23 cellular contexts compared by ENCODE assay signal in genomic region chr16:72902276-72902675, GRCh38.
"Had no signal": no experiment of that assay in that cellular context is flagged by ENCODE, and none has a peak within 500 bp of the region (broad histone marks: within the 10 kb centered on the region; RNA-seq: fewer than 3 reads in every experiment).

No MANE protein-coding gene starts in this region.

- H3K27ac Mint-ChIP-seq: naive thymus-derived CD8-positive, alpha-beta T cell; nephron progenitor cell; stimulated activated naive B cell treated with anti-CD40 and anti-IgM and Interleukin-4, amounts not matched to agents 10 μg/mL and 1 μg/mL and 100 μg/mL, for 72 hours; stimulated activated naive CD8-positive, alpha-beta T cell treated with anti-CD3 and anti-CD28 coated beads, Interleukin-15, Interleukin-2, amounts not matched to agents 100 ng/mL and 50 ng/mL, for 24 hours had no signal

- H3K9me3 ChIP-seq: gastrocnemius medialis, heart left ventricle, ovary, right lobe of liver, thoracic aorta, tibial nerve, upper lobe of right lung, uterus had no signal

- H3K27me3 Mint-ChIP-seq: stimulated activated naive B cell treated with anti-CD40 and anti-IgM and Interleukin-4, amounts not matched to agents 10 μg/mL and 1 μg/mL and 100 μg/mL, for 72 hours; stimulated activated naive CD8-positive, alpha-beta T cell treated with anti-CD3 and anti-CD28 coated beads, Interleukin-15, Interleukin-2, amounts not matched to agents 100 ng/mL and 50 ng/mL, for 24 hours had no signal

- FAIRE-seq: kidney, small intestine had no signal

- H3K9me3 Mint-ChIP-seq: naive thymus-derived CD8-positive, alpha-beta T cell; nephron progenitor cell; stimulated activated naive B cell treated with anti-CD40 and anti-IgM and Interleukin-4, amounts not matched to agents 10 μg/mL and 1 μg/mL and 100 μg/mL, for 72 hours; stimulated activated naive CD8-positive, alpha-beta T cell treated with anti-CD3 and anti-CD28 coated beads, Interleukin-15, Interleukin-2, amounts not matched to agents 100 ng/mL and 50 ng/mL, for 24 hours had no signal

- H3K36me3 Mint-ChIP-seq: naive thymus-derived CD8-positive, alpha-beta T cell; stimulated activated naive B cell treated with anti-CD40 and anti-IgM and Interleukin-4, amounts not matched to agents 10 μg/mL and 1 μg/mL and 100 μg/mL, for 72 hours had no signal

- H3K4me1 ChIP-seq: gastrocnemius medialis, right lobe of liver, tibial nerve, upper lobe of right lung, uterus had no signal

- H3K4me3 ChIP-seq: gastrocnemius medialis, heart left ventricle, hepatocyte, lung, ovary, right lobe of liver, thoracic aorta, tibial nerve, upper lobe of right lung, uterus had no signal

- H3K27ac ChIP-seq: gastrocnemius medialis, heart left ventricle, hepatocyte, ovary, right lobe of liver, thoracic aorta, tibial nerve, upper lobe of right lung, uterus had no signal

- DNase-seq: cortex of kidney; gastrocnemius medialis; heart left ventricle; kidney; mesenchymal stem cell; midbrain; naive thymus-derived CD8-positive, alpha-beta T cell; nephron progenitor cell; nucleus accumbens; ovary; posterior cingulate gyrus; right lobe of liver; small intestine; stimulated activated CD4-positive, alpha-beta T cell treated with anti-CD3 and anti-CD28 coated beads, Interleukin-15, amount 100 ng/mL, for 24 hours; stimulated activated CD4-positive, alpha-beta T cell treated with anti-CD3 and anti-CD28 coated beads, Interleukin-2, amount 100 ng/mL, for 48 hours; stimulated activated naive B cell treated with anti-CD40 and anti-IgM and Interleukin-4, amounts not matched to agents 10 μg/mL and 1 μg/mL and 100 μg/mL, for 72 hours; upper lobe of right lung; uterus had no signal

- H3K4me2 ChIP-seq: hepatocyte had no signal

- H3K36me3 ChIP-seq: gastrocnemius medialis, ovary, right lobe of liver, thoracic aorta, tibial nerve, upper lobe of right lung, uterus had no signal

- H3K4me1 Mint-ChIP-seq: naive thymus-derived CD8-positive, alpha-beta T cell; stimulated activated naive B cell treated with anti-CD40 and anti-IgM and Interleukin-4, amounts not matched to agents 10 μg/mL and 1 μg/mL and 100 μg/mL, for 72 hours had no signal

- H3K4me3 Mint-ChIP-seq: naive thymus-derived CD8-positive, alpha-beta T cell; nephron progenitor cell; stimulated activated naive B cell treated with anti-CD40 and anti-IgM and Interleukin-4, amounts not matched to agents 10 μg/mL and 1 μg/mL and 100 μg/mL, for 72 hours; stimulated activated naive CD8-positive, alpha-beta T cell treated with anti-CD3 and anti-CD28 coated beads, Interleukin-15, Interleukin-2, amounts not matched to agents 100 ng/mL and 50 ng/mL, for 24 hours had no signal

- H3K27me3 ChIP-seq: gastrocnemius medialis, heart left ventricle, hepatocyte, ovary, right lobe of liver, tibial nerve, upper lobe of right lung, uterus had no signal
